In the genomic region with DNA sequence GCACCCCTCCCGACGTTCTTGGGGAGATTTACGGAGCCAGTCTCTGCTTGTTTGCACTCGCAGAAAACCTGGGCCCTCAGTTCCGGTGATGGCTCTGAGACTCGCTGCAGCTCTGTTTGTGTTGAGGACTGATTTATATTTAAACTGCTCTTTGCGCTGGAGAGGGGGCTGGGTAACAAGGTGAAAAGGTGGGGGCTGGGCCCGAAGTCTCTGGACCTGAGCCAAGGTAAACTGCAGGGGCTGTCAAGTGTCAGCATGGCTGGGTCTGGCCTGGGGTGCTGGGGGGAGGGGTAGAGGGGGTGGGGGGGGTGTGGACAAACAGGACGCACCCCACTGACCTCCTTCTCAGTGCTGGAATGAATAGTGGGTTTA, we compare ENCODE assay signal across 1 cellular context.
TF ChIP-seq lines count a peak whose summit lies in the region.

No MANE protein-coding gene starts in this region.

TF ChIP-seq in SK-N-SH treated with all-trans-retinoic acid at 6 μM for 48 hours, 23 proteins besides CTCF, POLR2A, EP300 and RAD21 (continued from another document):
- TF ChIP-seq, protein P1, sequence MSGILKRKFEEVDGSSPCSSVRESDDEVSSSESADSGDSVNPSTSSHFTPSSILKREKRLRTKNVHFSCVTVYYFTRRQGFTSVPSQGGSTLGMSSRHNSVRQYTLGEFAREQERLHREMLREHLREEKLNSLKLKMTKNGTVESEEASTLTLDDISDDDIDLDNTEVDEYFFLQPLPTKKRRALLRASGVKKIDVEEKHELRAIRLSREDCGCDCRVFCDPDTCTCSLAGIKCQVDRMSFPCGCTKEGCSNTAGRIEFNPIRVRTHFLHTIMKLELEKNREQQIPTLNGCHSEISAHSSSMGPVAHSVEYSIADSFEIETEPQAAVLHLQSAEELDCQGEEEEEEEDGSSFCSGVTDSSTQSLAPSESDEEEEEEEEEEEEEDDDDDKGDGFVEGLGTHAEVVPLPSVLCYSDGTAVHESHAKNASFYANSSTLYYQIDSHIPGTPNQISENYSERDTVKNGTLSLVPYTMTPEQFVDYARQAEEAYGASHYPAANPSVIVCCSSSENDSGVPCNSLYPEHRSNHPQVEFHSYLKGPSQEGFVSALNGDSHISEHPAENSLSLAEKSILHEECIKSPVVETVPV (CRISPR knock-in tag; IDR thresholded peaks at IDR 0.05), result no peak
- TF ChIP-seq ZNF565 (CRISPR knock-in tag; conservative IDR thresholded peaks at IDR 0.05; ENCODE audit: low read depth) (no peak), GLIS3 (CRISPR knock-in tag; IDR thresholded peaks at IDR 0.05) (no peak)
TF ChIP-seq in SK-N-SH treated with all-trans-retinoic acid at 6 μM for 48 hours: peak in this region for 0.
